ENCODE assay signal across 9 cellular contexts in genomic region chr1:24526940-24527542, GRCh38. TPM values are rescaled to one million over a fixed set of nuclear protein-coding genes. Genes with fewer than 3 reads are reported as not detected.
A peak's percentile ranks its signal among the peaks of the same experiment; 100 is the strongest.
DNase-seq lines count a peak whose midpoint lies in the region; ATAC-seq and TF ChIP-seq lines count a peak whose summit lies in the region.
"Had no signal": no experiment of that assay in that cellular context is flagged by ENCODE, and none has a peak within 500 bp of the region (broad histone marks: within the 10 kb centered on the region; RNA-seq: fewer than 3 reads in every experiment).

No MANE protein-coding gene starts in this region.

- peak overlapping the region; percentile 55 for H3K27ac Mint-ChIP-seq in activated CD8-positive, alpha-beta T cell treated with anti-CD3 and anti-CD28 coated beads for 36 hours
- H3K27ac Mint-ChIP-seq: T-helper 1 cell treated with Interleukin-12 subunit alpha and Interleukin-12 subunit beta and Interleukin-4 antibody, amounts not matched to agents 30 μg/mL and 1 μg/mL, for 36 hours had no signal

- H3K79me2 ChIP-seq in DOHH2 (ENCODE audit: control insufficient read depth, low read length) = no peaks in the 10 kb centered on the region; the same call in 1 of the 2 replicates

- peaks cover 21% of the 10 kb centered on the region for H3F3A ChIP-seq in DOHH2 (ENCODE audit: control insufficient read depth, insufficient read depth)

- ATAC-seq in activated CD8-positive, alpha-beta T cell treated with anti-CD3 and anti-CD28 coated beads for 36 hours = peak; percentile 65

- H3K27me3 ChIP-seq in DOHH2 (ENCODE audit: control insufficient read depth, low read length) (no peaks in the 10 kb centered on the region), sigmoid colon (no peaks in the 10 kb centered on the region)

- in situ Hi-C loops in KBM-7 (cut with MboI; ENCODE audit: low pct_unique_long_range_greater_than_20kb, low sequenced_read_pairs) = no loop called here

- TF ChIP-seq EP300 in sigmoid colon (IDR thresholded peaks at IDR 0.05) = no peak

- no peak overlapping the region for H3K27ac ChIP-seq in DOHH2 (ENCODE audit: low read depth, low read length)
- H3K27ac ChIP-seq in sigmoid colon = no peak overlapping the region

- no peaks in the 10 kb centered on the region for H3K9me3 Mint-ChIP-seq in activated CD8-positive, alpha-beta T cell treated with anti-CD3 and anti-CD28 coated beads for 36 hours
- H3K9me3 Mint-ChIP-seq: T-helper 1 cell treated with Interleukin-12 subunit alpha and Interleukin-12 subunit beta and Interleukin-4 antibody, amounts not matched to agents 30 μg/mL and 1 μg/mL, for 36 hours had no signal

- H3K9me2 ChIP-seq in DOHH2 (replicated peaks; ENCODE audit: control insufficient read depth, low read length) = no peaks in the 10 kb centered on the region

- no peaks in the 10 kb centered on the region for H3K27me3 Mint-ChIP-seq in activated CD8-positive, alpha-beta T cell treated with anti-CD3 and anti-CD28 coated beads for 36 hours

- H4K20me1 ChIP-seq in DOHH2 (ENCODE audit: control insufficient read depth, insufficient read depth, low read depth, low read length) = no peaks in the 10 kb centered on the region

- 85 to 88% methylated on average over 8 of the region's 8 CpGs for WGBS in sigmoid colon, 2 donors

- no peak for TF ChIP-seq POLR2A in sigmoid colon (IDR thresholded peaks at IDR 0.05)

- H3K4me1 Mint-ChIP-seq in activated CD8-positive, alpha-beta T cell treated with anti-CD3 and anti-CD28 coated beads for 36 hours (ENCODE audit: low read depth) = peaks cover 57% of the 10 kb centered on the region

- no peaks in the 10 kb centered on the region for H3K9me3 ChIP-seq in DOHH2 (ENCODE audit: control insufficient read depth, insufficient read depth, low read length)
- H3K9me3 ChIP-seq in sigmoid colon = no peaks in the 10 kb centered on the region

- no peak overlapping the region for H3K4me2 ChIP-seq in DOHH2 (ENCODE audit: low read length)

- H3K36me3 Mint-ChIP-seq in activated CD8-positive, alpha-beta T cell treated with anti-CD3 and anti-CD28 coated beads for 36 hours (ENCODE audit: low read depth) = peaks cover 23% of the 10 kb centered on the region

- intact Hi-C loops in activated CD8-positive, alpha-beta T cell treated with anti-CD3 and anti-CD28 coated beads for 36 hours (cut with micrococcal nuclease) = no loop called here
- intact Hi-C loops in sigmoid colon (cut with DNase I) = no loop called here

- CTCF ChIA-PET in activated CD8-positive, alpha-beta T cell treated with anti-CD3 and anti-CD28 coated beads for 36 hours (lab: Charles Lee) = interaction anchor here (0.6 to 9.4 kb wide), 24 partner anchors 10 to 328 kb away, joined by 3 to 110 read pairs (median 5); partner anchors contain the start of genes NIPAL3 and RCAN3

- H3K4me3 ChIP-seq in DOHH2 (ENCODE audit: low read length) (no peak overlapping the region), fibroblast of villous mesenchyme (ENCODE audit: low read depth, low read length) (no peak overlapping the region), sigmoid colon (no peak overlapping the region)

- H3K4me1 ChIP-seq in DOHH2 (ENCODE audit: control insufficient read depth, low read length) (peaks cover 52% of the 10 kb centered on the region), sigmoid colon (no peaks in the 10 kb centered on the region)

- H3K36me3 ChIP-seq in DOHH2 (ENCODE audit: control insufficient read depth, low read length) (no peaks in the 10 kb centered on the region), sigmoid colon (peaks cover 0 to 7% (median 0%) of the 10 kb centered on the region in 4 donors)

- TF ChIP-seq CTCF in DOHH2 (IDR thresholded peaks at IDR 0.05; ENCODE audit: low read depth, low read length, poor library complexity, severe bottlenecking) (peak; percentile 74), fibroblast of villous mesenchyme (IDR thresholded peaks at IDR 0.05; ENCODE audit: insufficient read depth, low read depth, low read length) (peak; percentile 57), sigmoid colon (IDR thresholded peaks at IDR 0.05) (peak in 1 of 4 experiments; percentile 23)
- peak; percentile 82 for TF ChIP-seq CTCF in activated CD8-positive, alpha-beta T cell treated with anti-CD3 and anti-CD28 coated beads for 36 hours (IDR thresholded peaks at IDR 0.05)

- no peak overlapping the region for H3K4me3 Mint-ChIP-seq in activated CD8-positive, alpha-beta T cell treated with anti-CD3 and anti-CD28 coated beads for 36 hours
- H3K4me3 Mint-ChIP-seq: T-helper 1 cell treated with Interleukin-12 subunit alpha and Interleukin-12 subunit beta and Interleukin-4 antibody, amounts not matched to agents 30 μg/mL and 1 μg/mL, for 36 hours had no signal

- POLR2A ChIA-PET in activated CD8-positive, alpha-beta T cell treated with anti-CD3 and anti-CD28 coated beads for 36 hours (lab: Charles Lee) = interaction anchor here (1.5 to 1.9 kb wide), 4 partner anchors 10 to 25 kb away, joined by 4 to 5 read pairs (median 5); partner anchors contain the start of gene RCAN3

- DNase-seq in KBM-7 = peak; percentile 30
- DNase-seq in activated CD8-positive, alpha-beta T cell treated with anti-CD3 and anti-CD28 coated beads for 36 hours = peak; percentile 70
- DNase-seq in fibroblast of villous mesenchyme (ENCODE audit: low read depth) = no peak
- DNase-seq in superior temporal gyrus (ENCODE audit: extremely low spot score) = peak; percentile 49
- no peak for DNase-seq in islet precursor cell
- no peak for DNase-seq in NCI-H446 (lab: John Stamatoyannopoulos, UW)
- DNase-seq in sigmoid colon = no peak

RNA-seq across cellular contexts. Expression of gene RCAN3, which starts 24.4 kb away (rescaled TPM):
- 10 to 100 TPM; 55.3 to 56.8 TPM for total RNA-seq in activated CD8-positive, alpha-beta T cell treated with anti-CD3 and anti-CD28 coated beads for 36 hours
- total RNA-seq in fibroblast of villous mesenchyme (11.7 and 12.6 TPM in 2 replicates), sigmoid colon (10 to 100 TPM in 2 of 4 donors, 1 to 10 TPM in 2; 4.1 to 19.1 (median 10.7) TPM)
- 10 to 100 TPM in 1 of 3 donors, 1 to 10 TPM in 2; 3.0 to 11.9 (median 5.1) TPM for polyA plus RNA-seq in sigmoid colon

RNA-seq across cellular contexts. Expression of gene NCMAP, which starts 28.8 kb away (rescaled TPM):
- total RNA-seq in activated CD8-positive, alpha-beta T cell treated with anti-CD3 and anti-CD28 coated beads for 36 hours = under 1 TPM; 0.11 to 0.20 TPM
- total RNA-seq in fibroblast of villous mesenchyme = not detected in 2 replicates
- not detected for total RNA-seq in sigmoid colon
- polyA plus RNA-seq in sigmoid colon = 1 to 10 TPM in 1 of 3 donors, under 1 TPM in 2; 0.51 to 1.8 (median 0.60) TPM

Comparison
In these comparisons a context has a peak if more than half of its experiments do, and no peak if none do; other contexts are left out.
1. DNase-seq: peak in KBM-7 (single experiment), activated CD8-positive, alpha-beta T cell treated with anti-CD3 and anti-CD28 coated beads for 36 hours (single experiment) and superior temporal gyrus (single experiment); none in fibroblast of villous mesenchyme (single experiment), islet precursor cell (single experiment), NCI-H446 (0 of 2) and sigmoid colon (single experiment).